26 cellular contexts compared by ENCODE assay signal in genomic region chr10:18197706-18198105, GRCh38. TPM values are rescaled to one million over a fixed set of nuclear protein-coding genes. Genes with fewer than 3 reads are reported as not detected.
"Had no signal": no experiment of that assay in that cellular context is flagged by ENCODE, and none has a peak within 500 bp of the region (broad histone marks: within the 10 kb centered on the region; RNA-seq: fewer than 3 reads in every experiment).

No MANE protein-coding gene starts in this region.

- H3K9me3 Mint-ChIP-seq: activated CD4-positive, alpha-beta T cell treated with anti-CD3 and anti-CD28 coated beads, Interleukin-2, amount 10 ng/mL, durations not matched to agents 24 days and 14 days; activated T-cell treated with anti-CD3 and anti-CD28 coated beads, Interleukin-2, amount 50 U/mL, for 72 hours; brain had no signal

- H3K27me3 Mint-ChIP-seq: activated CD4-positive, alpha-beta T cell treated with anti-CD3 and anti-CD28 coated beads, Interleukin-2, amount 10 ng/mL, durations not matched to agents 24 days and 14 days; central memory CD8-positive, alpha-beta T cell had no signal

- FAIRE-seq: islet of Langerhans had no signal

- H3K27ac ChIP-seq: gastrocnemius medialis, heart right ventricle, neutrophil, skin epidermis, upper lobe of right lung had no signal

- H3K4me1 Mint-ChIP-seq: activated CD4-positive, alpha-beta T cell treated with anti-CD3 and anti-CD28 coated beads, Interleukin-2, amount 10 ng/mL, durations not matched to agents 24 days and 14 days; central memory CD8-positive, alpha-beta T cell had no signal

- H3K4me3 Mint-ChIP-seq: activated CD4-positive, alpha-beta T cell treated with anti-CD3 and anti-CD28 coated beads, Interleukin-2, amount 10 ng/mL, durations not matched to agents 24 days and 14 days; activated CD8-positive, alpha-beta T cell treated with anti-CD3 and anti-CD28 coated beads, Interleukin-2, amount 10 ng/mL, durations not matched to agents 7 days and 5 days; activated T-cell treated with anti-CD3 and anti-CD28 coated beads, Interleukin-2, amount 50 U/mL, for 72 hours; brain; central memory CD8-positive, alpha-beta T cell; naive thymus-derived CD4-positive, alpha-beta T cell had no signal

- ATAC-seq: activated CD8-positive, alpha-beta T cell treated with anti-CD3 and anti-CD28 coated beads, Interleukin-2, amount 10 ng/mL, durations not matched to agents 7 days and 5 days; activated naive CD4-positive, alpha-beta T cell treated with anti-CD3 and anti-CD28 coated beads, Interleukin-2, amount 50 U/mL, for 72 hours; activated T-cell treated with anti-CD3 and anti-CD28 coated beads, Interleukin-2, amount 50 U/mL, for 72 hours; gastrocnemius medialis; heart right ventricle; naive thymus-derived CD4-positive, alpha-beta T cell; stimulated activated naive CD8-positive, alpha-beta T cell treated with anti-CD3 and anti-CD28 coated beads, Interleukin-15, Interleukin-2, amounts not matched to agents 100 U/mL and 50 U/mL, for 24 hours; upper lobe of right lung had no signal

- DNase-seq: activated CD4-positive, alpha-beta T cell treated with anti-CD3 and anti-CD28 coated beads, Interleukin-2, amount 10 ng/mL, durations not matched to agents 24 days and 14 days; activated CD4-positive, CD25-positive, alpha-beta regulatory T cell; activated CD8-positive, alpha-beta memory T cell treated with anti-CD3 and anti-CD28 coated beads, Interleukin-2, amount 50 U/mL, for 4 hours; activated CD8-positive, alpha-beta T cell treated with anti-CD3 and anti-CD28 coated beads, Interleukin-2, amount 10 ng/mL, durations not matched to agents 7 days and 5 days; activated gamma-delta T cell; activated T-cell treated with anti-CD3 and anti-CD28 coated beads, Interleukin-2, amount 50 U/mL, for 72 hours; amygdala; cortex of kidney; effector memory CD4-positive, alpha-beta T cell; gastrocnemius medialis; heart right ventricle; naive thymus-derived CD4-positive, alpha-beta T cell; posterior cingulate gyrus; stimulated activated CD4-positive, alpha-beta T cell treated with anti-CD3 and anti-CD28 coated beads, Interleukin-4, amount 100 ng/mL, for 4 hours; stimulated activated CD8-positive, alpha-beta memory T cell treated with anti-CD3 and anti-CD28 coated beads, Interleukin-4, amount 100 ng/mL, for 48 hours; stimulated activated naive CD8-positive, alpha-beta T cell treated with anti-CD3 and anti-CD28 coated beads, Interleukin-15, Interleukin-2, amounts not matched to agents 100 U/mL and 50 U/mL, for 24 hours; T-helper 2 cell; upper lobe of right lung had no signal

- H3K4me3 ChIP-seq: gastrocnemius medialis, heart right ventricle, lung, right atrium auricular region, skin epidermis, upper lobe of right lung had no signal

- H3K4me1 ChIP-seq: gastrocnemius medialis had no signal

- H3K9me3 ChIP-seq: gastrocnemius medialis, heart right ventricle, neutrophil, right atrium auricular region, upper lobe of right lung had no signal

- H3K27ac Mint-ChIP-seq: activated CD4-positive, alpha-beta T cell treated with anti-CD3 and anti-CD28 coated beads, Interleukin-2, amount 10 ng/mL, durations not matched to agents 24 days and 14 days; activated CD8-positive, alpha-beta T cell treated with anti-CD3 and anti-CD28 coated beads, Interleukin-2, amount 10 ng/mL, durations not matched to agents 7 days and 5 days; activated naive CD4-positive, alpha-beta T cell treated with anti-CD3 and anti-CD28 coated beads, Interleukin-2, amount 50 U/mL, for 72 hours; activated T-cell treated with anti-CD3 and anti-CD28 coated beads, Interleukin-2, amount 50 U/mL, for 72 hours; naive thymus-derived CD4-positive, alpha-beta T cell had no signal

- H3K27me3 ChIP-seq: gastrocnemius medialis, heart right ventricle, neutrophil, right atrium auricular region, upper lobe of right lung had no signal

- H3K36me3 Mint-ChIP-seq: activated naive CD4-positive, alpha-beta T cell treated with anti-CD3 and anti-CD28 coated beads, Interleukin-2, amount 50 U/mL, for 72 hours; brain; naive thymus-derived CD4-positive, alpha-beta T cell had no signal

- H3K36me3 ChIP-seq: gastrocnemius medialis, heart right ventricle, neutrophil, right atrium auricular region, upper lobe of right lung had no signal

RNA-seq across cellular contexts. Expression of gene CACNB2, which starts 57.5 kb away (rescaled TPM):
- total RNA-seq: activated CD4-positive, alpha-beta T cell treated with anti-CD3 and anti-CD28 coated beads, Interleukin-2, amount 10 ng/mL, durations not matched to agents 24 days and 14 days; activated CD8-positive, alpha-beta T cell treated with anti-CD3 and anti-CD28 coated beads, Interleukin-2, amount 10 ng/mL, durations not matched to agents 7 days and 5 days; activated naive CD4-positive, alpha-beta T cell treated with anti-CD3 and anti-CD28 coated beads, Interleukin-2, amount 50 U/mL, for 72 hours; activated T-cell treated with anti-CD3 and anti-CD28 coated beads, Interleukin-2, amount 50 U/mL, for 72 hours had no signal
